In the genomic region with DNA sequence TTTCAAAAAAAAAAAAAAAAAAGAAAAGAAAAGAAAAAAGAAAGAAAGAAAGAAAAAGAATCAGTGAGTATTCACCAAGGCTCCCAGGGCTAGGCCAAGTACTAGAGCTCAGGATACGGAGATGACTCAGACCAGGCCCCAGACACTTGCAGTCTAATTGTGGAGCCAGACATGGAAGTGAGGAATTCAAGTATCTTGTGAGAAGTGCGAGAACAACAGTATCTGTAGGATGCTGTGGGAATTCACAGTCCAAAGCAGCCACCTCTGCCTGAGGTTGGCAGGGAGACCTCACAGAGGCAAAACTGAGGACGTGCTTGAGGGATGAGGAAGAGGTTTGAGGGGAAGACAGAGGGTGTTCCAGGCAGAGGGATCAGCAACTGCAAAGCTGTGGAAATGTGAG, we compare ENCODE assay signal across 11 cellular contexts. TPM values are rescaled to one million over a fixed set of nuclear protein-coding genes. Genes with fewer than 3 reads are reported as not detected.
DNase-seq lines count a peak whose midpoint lies in the region; ATAC-seq and TF ChIP-seq lines count a peak whose summit lies in the region.
"Had no signal": no experiment of that assay in that cellular context is flagged by ENCODE, and none has a peak within 500 bp of the region (broad histone marks: within the 10 kb centered on the region; RNA-seq: fewer than 3 reads in every experiment).

No MANE protein-coding gene starts in this region.

- 73 to 84% (median 74%) methylated on average over 3 of the region's 3 CpGs for WGBS in ovary, 3 donors

- H3K27ac Mint-ChIP-seq in brain: peak overlapping the region; percentile 86 to 95 (median 93)
- peak overlapping the region; percentile 10 to 73 for H3K27ac Mint-ChIP-seq in natural killer cell treated with Interleukin-12 subunit alpha and Interleukin-12 subunit beta and Interleukin-15 and Interleukin-18, amount 100 ng/mL, for 72 hours

- H4K20me1 ChIP-seq in DOHH2 (ENCODE audit: control insufficient read depth, insufficient read depth, low read depth, low read length): no peaks in the 10 kb centered on the region

- no peak for ATAC-seq in natural killer cell treated with Interleukin-12 subunit alpha and Interleukin-12 subunit beta and Interleukin-15 and Interleukin-18, amount 100 ng/mL, for 72 hours

- no peak for TF ChIP-seq EP300 in ovary (IDR thresholded peaks at IDR 0.05)

- H3F3A ChIP-seq in DOHH2 (ENCODE audit: control insufficient read depth, insufficient read depth): peaks cover 3% of the 10 kb centered on the region; the same call in 1 of the 2 replicates

- TF ChIP-seq CTCF in DOHH2 (IDR thresholded peaks at IDR 0.05; ENCODE audit: low read depth, low read length, poor library complexity, severe bottlenecking) (no peak), brain (conservative IDR thresholded peaks at IDR 0.05) (no peak), ovary (IDR thresholded peaks at IDR 0.05) (no peak)

- no peak overlapping the region for H3K27ac ChIP-seq in DOHH2 (ENCODE audit: low read depth, low read length)
- H3K27ac ChIP-seq in ovary: no peak overlapping the region

- TF ChIP-seq POLR2A in ovary (IDR thresholded peaks at IDR 0.05): no peak

- H3K4me3 ChIP-seq in DOHH2 (ENCODE audit: low read length): peak overlapping the region; percentile 97
- H3K4me3 ChIP-seq in ovary: no peak overlapping the region

- peak overlapping the region; percentile 78 for H3K4me2 ChIP-seq in DOHH2 (ENCODE audit: low read length)

- H3K79me2 ChIP-seq in DOHH2 (ENCODE audit: control insufficient read depth, low read length): peaks cover 15% of the 10 kb centered on the region

- no peaks in the 10 kb centered on the region for H3K9me2 ChIP-seq in DOHH2 (replicated peaks; ENCODE audit: control insufficient read depth, low read length)

- H3K27me3 Mint-ChIP-seq in brain: peaks cover 3% of the 10 kb centered on the region
- no peaks in the 10 kb centered on the region for H3K27me3 Mint-ChIP-seq in natural killer cell treated with Interleukin-12 subunit alpha and Interleukin-12 subunit beta and Interleukin-15 and Interleukin-18, amount 100 ng/mL, for 72 hours

- H3K36me3 Mint-ChIP-seq in brain: no peaks in the 10 kb centered on the region
- H3K36me3 Mint-ChIP-seq in natural killer cell treated with Interleukin-12 subunit alpha and Interleukin-12 subunit beta and Interleukin-15 and Interleukin-18, amount 100 ng/mL, for 72 hours: no peaks in the 10 kb centered on the region

- no peaks in the 10 kb centered on the region for H3K9me3 Mint-ChIP-seq in brain
- no peaks in the 10 kb centered on the region for H3K9me3 Mint-ChIP-seq in natural killer cell treated with Interleukin-12 subunit alpha and Interleukin-12 subunit beta and Interleukin-15 and Interleukin-18, amount 100 ng/mL, for 72 hours

- DNase-seq in MV-4-11 (lab: John Stamatoyannopoulos, UW) (peak; percentile 36), inferior parietal cortex (ENCODE audit: extremely low spot score) (no peak), ovary (no peak), NCI-H1105 (lab: John Stamatoyannopoulos, UW) (no peak), OCI-M2 (lab: John Stamatoyannopoulos, UW; ENCODE audit: unreplicated experiment) (no peak)
- no peak for DNase-seq in natural killer cell treated with Interleukin-12 subunit alpha and Interleukin-12 subunit beta and Interleukin-15 and Interleukin-18, amount 100 ng/mL, for 72 hours (ENCODE audit: low spot score)
- DNase-seq: stimulated activated CD4-positive, alpha-beta T cell treated with anti-CD3 and anti-CD28 coated beads, Interleukin-2, amount 100 ng/mL, for 24 hours had no signal

- H3K27me3 ChIP-seq in DOHH2 (ENCODE audit: control insufficient read depth, low read length): no peaks in the 10 kb centered on the region
- H3K27me3 ChIP-seq in ovary: no peaks in the 10 kb centered on the region

- peak overlapping the region; percentile 76 to 94 (median 82) for H3K4me3 Mint-ChIP-seq in brain
- H3K4me3 Mint-ChIP-seq in natural killer cell treated with Interleukin-12 subunit alpha and Interleukin-12 subunit beta and Interleukin-15 and Interleukin-18, amount 100 ng/mL, for 72 hours: peak overlapping the region; percentile 88

- peaks cover 52% of the 10 kb centered on the region for H3K4me1 Mint-ChIP-seq in brain
- H3K4me1 Mint-ChIP-seq in natural killer cell treated with Interleukin-12 subunit alpha and Interleukin-12 subunit beta and Interleukin-15 and Interleukin-18, amount 100 ng/mL, for 72 hours (ENCODE audit: low read depth in 2 of 2): peaks cover 13 to 25% of the 10 kb centered on the region in 2 donors

- H3K36me3 ChIP-seq in DOHH2 (ENCODE audit: control insufficient read depth, low read length) (0 out of 2 replicates have a peak, but pooled peaks cover 6% of the 10 kb centered on the region), ovary (no peaks in the 10 kb centered on the region)

- H3K4me1 ChIP-seq in DOHH2 (ENCODE audit: control insufficient read depth, low read length) (peaks cover 28% of the 10 kb centered on the region), ovary (ENCODE audit: insufficient read depth) (peaks cover 3% of the 10 kb centered on the region)

- intact Hi-C loops in ovary (cut with DNase I): loop anchor here in 1 of 4 donors (10.0 kb wide), 1 partner anchor 483 kb away; a partner anchor contains a TSS

- H3K9me3 ChIP-seq in DOHH2 (ENCODE audit: control insufficient read depth, insufficient read depth, low read length): no peaks in the 10 kb centered on the region
- no peaks in the 10 kb centered on the region for H3K9me3 ChIP-seq in ovary

RNA-seq across cellular contexts. Expression of a gene that starts 14.0 kb away (rescaled TPM):
- polyA plus RNA-seq in brain (ENCODE audit: insufficient read depth, low read depth, low replicate concordance) (1,509 TPM), ovary (100 to 1,000 TPM; 252 to 522 TPM)
- 1,000 to 10,000 TPM; 1,789 to 1,983 TPM for total RNA-seq in natural killer cell treated with Interleukin-12 subunit alpha and Interleukin-12 subunit beta and Interleukin-15 and Interleukin-18, amount 100 ng/mL, for 72 hours
- 1,000 to 10,000 TPM in 1 of 7 donors, 100 to 1,000 TPM in 6; 395 to 1,259 (median 847) TPM for total RNA-seq in ovary

RNA-seq across cellular contexts. Expression of a gene that starts 20.4 kb away (rescaled TPM):
- polyA plus RNA-seq in brain (ENCODE audit: insufficient read depth, low read depth, low replicate concordance): 186 TPM
- total RNA-seq in natural killer cell treated with Interleukin-12 subunit alpha and Interleukin-12 subunit beta and Interleukin-15 and Interleukin-18, amount 100 ng/mL, for 72 hours: 1 to 10 TPM; 1.4 to 5.3 TPM
- total RNA-seq in ovary: under 1 TPM in 1 of 7 donors, not detected in 6; 0.15 TPM
- not detected for polyA plus RNA-seq in ovary
- total RNA-seq: lung microvascular endothelial cell had no signal

RNA-seq across cellular contexts. Expression of a gene that starts 24.3 kb away (rescaled TPM):
- polyA plus RNA-seq in brain (ENCODE audit: insufficient read depth, low read depth, low replicate concordance) (105 TPM), ovary (10 to 100 TPM; 13.7 to 58.8 TPM)
- total RNA-seq in natural killer cell treated with Interleukin-12 subunit alpha and Interleukin-12 subunit beta and Interleukin-15 and Interleukin-18, amount 100 ng/mL, for 72 hours: 100 to 1,000 TPM; 144 to 148 TPM
- 10 to 100 TPM; 21.9 to 55.8 (median 49.1) TPM for total RNA-seq in ovary

RNA-seq across cellular contexts. Expression of a gene that starts 28.5 kb away (rescaled TPM):
- polyA plus RNA-seq in brain (ENCODE audit: insufficient read depth, low read depth, low replicate concordance) (not detected), ovary (not detected)
- not detected for total RNA-seq in natural killer cell treated with Interleukin-12 subunit alpha and Interleukin-12 subunit beta and Interleukin-15 and Interleukin-18, amount 100 ng/mL, for 72 hours
- total RNA-seq in ovary: not detected
- total RNA-seq: lung microvascular endothelial cell, urinary bladder had no signal
- polyA plus RNA-seq: urinary bladder had no signal

RNA-seq across cellular contexts. Expression of a gene that starts 40.2 kb away (rescaled TPM):
- polyA plus RNA-seq in brain (ENCODE audit: insufficient read depth, low read depth, low replicate concordance): 2.0 TPM
- total RNA-seq in natural killer cell treated with Interleukin-12 subunit alpha and Interleukin-12 subunit beta and Interleukin-15 and Interleukin-18, amount 100 ng/mL, for 72 hours: under 1 TPM; 0.29 to 0.78 TPM
- 1 to 10 TPM in 3 of 7 donors, under 1 TPM in 4; 0.23 to 1.5 (median 0.75) TPM for total RNA-seq in ovary
- 1 to 10 TPM in 1 of 2 donors, under 1 TPM in 1; 0.08 to 1.1 TPM for polyA plus RNA-seq in ovary
